8 cellular contexts compared by ENCODE assay signal in the genomic region with DNA sequence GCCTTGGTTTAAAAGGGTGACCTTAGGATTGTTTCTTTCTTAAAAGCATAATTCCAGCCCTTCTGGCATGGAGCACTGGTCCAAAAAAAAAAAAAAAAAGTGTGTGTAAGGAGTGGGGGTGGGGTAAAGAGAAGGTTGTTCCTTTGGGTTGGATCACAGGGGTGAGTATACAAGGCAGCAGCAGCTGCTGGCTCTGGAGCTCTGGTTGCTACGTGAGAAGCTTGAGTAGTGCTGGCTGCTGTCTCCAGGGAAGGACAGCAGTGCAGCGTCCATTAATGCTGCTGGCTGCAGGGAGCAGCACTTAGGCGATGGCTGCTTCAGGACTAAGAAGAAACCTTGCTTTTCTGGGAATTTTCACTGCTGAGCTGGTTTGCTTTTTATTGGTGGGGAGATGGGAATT.
DNase-seq lines count a peak whose midpoint lies in the region; ATAC-seq and TF ChIP-seq lines count a peak whose summit lies in the region.

No MANE protein-coding gene starts in this region.

- H3K4me2 ChIP-seq in OCI-LY3 (ENCODE audit: low read length): peak overlapping the region; percentile 73

- no peak overlapping the region for H2AFZ ChIP-seq in OCI-LY3 (ENCODE audit: low read depth, low read length)

- ATAC-seq in HG03432 (IDR thresholded peaks at IDR 0.05; ENCODE audit: unreplicated experiment): no peak

- H3K27me3 ChIP-seq in HUES48 (ENCODE audit: control insufficient read depth, insufficient read depth, low read length): no peaks in the 10 kb centered on the region
- H3K27me3 ChIP-seq in OCI-LY3 (ENCODE audit: low read depth, low read length): no peaks in the 10 kb centered on the region
- H3K27me3 ChIP-seq in iPS-15b (ENCODE audit: control insufficient read depth, insufficient read depth, low read length): no peaks in the 10 kb centered on the region

- H3K9me3 ChIP-seq in HUES48 (ENCODE audit: control insufficient read depth, insufficient read depth, low read length): no peaks in the 10 kb centered on the region
- no peaks in the 10 kb centered on the region for H3K9me3 ChIP-seq in OCI-LY3 (ENCODE audit: insufficient read depth, low read length)
- no peaks in the 10 kb centered on the region for H3K9me3 ChIP-seq in iPS-15b (ENCODE audit: control insufficient read depth, insufficient read depth, low read length)

- H3K4me3 ChIP-seq in HUES48 (ENCODE audit: low read depth, low read length) (peak overlapping the region; percentile 96), OCI-LY3 (ENCODE audit: low read length) (peak overlapping the region; percentile 98), iPS-15b (ENCODE audit: low read depth, low read length) (peak overlapping the region; percentile 91)

- H3K36me3 ChIP-seq in HUES48 (ENCODE audit: control insufficient read depth, insufficient read depth, low read length): peaks cover 7% of the 10 kb centered on the region
- H3K36me3 ChIP-seq in OCI-LY3 (replicated peaks; ENCODE audit: low read depth, low read length): peaks cover 28% of the 10 kb centered on the region
- no peaks in the 10 kb centered on the region for H3K36me3 ChIP-seq in iPS-15b (ENCODE audit: control insufficient read depth, insufficient read depth, low read length)

- peaks cover 54% of the 10 kb centered on the region for H3K4me1 ChIP-seq in HUES48 (ENCODE audit: control insufficient read depth, insufficient read depth, low read length)
- H3K4me1 ChIP-seq in OCI-LY3 (ENCODE audit: low read length): peaks cover 50% of the 10 kb centered on the region
- peaks cover 22% of the 10 kb centered on the region for H3K4me1 ChIP-seq in iPS-15b (ENCODE audit: control insufficient read depth, insufficient read depth, low read length)

- peaks cover 74% of the 10 kb centered on the region for H4K20me1 ChIP-seq in OCI-LY3 (ENCODE audit: insufficient read depth, low read length)

- peak; percentile 68 for DNase-seq in COLO668 (lab: John Stamatoyannopoulos, UW; ENCODE audit: unreplicated experiment)
- peak; percentile 75 for DNase-seq in brain pericyte (ENCODE audit: low read depth, low spot score)
- DNase-seq in retina: peak; percentile 72
- DNase-seq in activated CD8-positive, alpha-beta memory T cell treated with anti-CD3 and anti-CD28 coated beads, Interleukin-2, amount 50 U/mL, for 4 hours: no peak

- H3K27ac ChIP-seq in HUES48 (ENCODE audit: low read depth, low read length) (peak overlapping the region; percentile 100), OCI-LY3 (ENCODE audit: low read length) (no peak overlapping the region)

- TF ChIP-seq CTCF in OCI-LY3 (IDR thresholded peaks at IDR 0.05; ENCODE audit: low read depth, low read length): no peak

- peaks cover 92% of the 10 kb centered on the region for H3K79me2 ChIP-seq in OCI-LY3 (ENCODE audit: low read length)

- H3K9ac ChIP-seq in HUES48 (ENCODE audit: low read depth, low read length) (peak overlapping the region; percentile 98; the same call in 1 of the 2 replicates), OCI-LY3 (ENCODE audit: low read length) (peak overlapping the region; percentile 99), iPS-15b (ENCODE audit: low read depth, low read length) (peak overlapping the region; percentile 99)
